8 cellular contexts compared by ENCODE assay signal in the genomic region with DNA sequence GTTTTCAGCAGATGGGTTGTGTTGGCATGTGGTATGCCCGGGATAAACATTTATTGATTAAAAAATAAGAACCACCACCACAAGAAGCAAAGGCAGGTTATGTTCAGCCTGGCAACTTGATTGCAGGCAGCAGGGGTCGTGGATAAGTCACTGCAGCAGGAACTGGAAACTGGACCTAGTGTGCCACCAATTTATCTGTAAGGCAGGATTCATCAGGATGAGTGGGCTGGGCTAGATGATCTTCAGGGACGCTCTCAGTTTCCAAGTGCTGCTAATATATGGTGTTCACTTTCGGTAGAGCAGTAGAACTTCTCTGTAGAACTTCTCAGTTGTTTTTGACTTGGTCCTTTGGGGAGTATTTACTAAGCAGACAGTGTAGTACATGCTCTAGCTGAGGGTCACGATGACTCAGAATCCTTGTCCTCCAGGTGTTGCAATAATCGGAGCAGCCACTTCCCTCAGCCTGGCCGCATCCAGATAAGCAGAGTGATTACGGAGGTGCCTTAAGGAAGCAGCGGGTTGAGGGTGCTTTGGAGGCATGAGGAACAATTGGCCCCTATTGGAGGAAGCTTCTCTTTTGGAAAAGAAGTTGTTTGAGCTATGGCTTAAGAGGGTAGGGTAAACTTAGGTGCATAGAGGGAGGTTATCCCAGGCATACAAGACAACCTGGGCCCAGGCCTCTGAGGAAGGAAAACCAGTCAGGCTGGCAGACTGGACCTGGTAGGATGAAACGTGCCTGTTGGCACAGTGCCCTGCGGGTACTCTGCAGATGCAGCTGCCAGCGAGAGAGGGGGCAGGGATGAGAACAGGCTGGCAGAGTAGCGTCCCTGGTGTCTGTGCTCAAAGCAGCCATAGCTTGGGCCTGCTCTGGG.
A peak's percentile ranks its signal among the peaks of the same experiment; 100 is the strongest.
DNase-seq lines count a peak whose midpoint lies in the region; ATAC-seq and TF ChIP-seq lines count a peak whose summit lies in the region.

No MANE protein-coding gene starts in this region.

- intact Hi-C loops in posterior cingulate gyrus (cut with DNase I): no loop called here

- no peak overlapping the region for H3K4me3 ChIP-seq in AG04450 (ENCODE audit: low read depth, low read length)

- no peaks in the 10 kb centered on the region for H3K9me3 ChIP-seq in AG04450 (ENCODE audit: control insufficient read depth, insufficient read depth, low read length)

- H3K4me1 Mint-ChIP-seq in IgD-negative memory B cell: peaks cover 47 to 71% (median 65%) of the 10 kb centered on the region in 3 donors

- DNase-seq in AG04450 (ENCODE audit: low read depth, low spot score) (peak; percentile 38), OCI-M1 (lab: John Stamatoyannopoulos, UW) (peak; percentile 27), posterior cingulate gyrus (peak; percentile 15 to 91 (median 50)), NCI-H146 treated with DMSO at 0.1 percent for 48 hours (lab: John Stamatoyannopoulos, UW; ENCODE audit: unreplicated experiment) (no peak)
- DNase-seq in stimulated activated CD8-positive, alpha-beta memory T cell treated with anti-CD3 and anti-CD28 coated beads, Interleukin-4, amount 100 ng/mL, for 48 hours: no peak
- no peak for DNase-seq in activated T-cell treated with anti-CD3 and anti-CD28 coated beads, Interleukin-2, amount 50 U/mL, for 48 hours

- peak overlapping the region; percentile 16 to 80 (median 74) for H3K4me3 Mint-ChIP-seq in IgD-negative memory B cell

- H3K27ac ChIP-seq in AG04450 (ENCODE audit: low read depth, low read length): no peak overlapping the region

- H3K27me3 Mint-ChIP-seq in IgD-negative memory B cell: no peaks in the 10 kb centered on the region

- H3K27ac Mint-ChIP-seq in IgD-negative memory B cell: peak overlapping the region in 2 of 3 donors; percentile 35 to 71

- POLR2A ChIA-PET in AG04450 (lab: Yijun Ruan, JAX): no interaction called here

- no peaks in the 10 kb centered on the region for H3K9me3 Mint-ChIP-seq in IgD-negative memory B cell

- CTCF ChIA-PET in AG04450 (lab: Charles Lee): interaction anchor here (1.1 kb wide), 1 partner anchor 234 kb away, joined by 4 read pairs; no protein-coding TSS in a partner anchor

- ATAC-seq in esophagus mucosa: peak; percentile 64

- TF ChIP-seq CTCF in AG04450 (IDR thresholded peaks at IDR 0.05; ENCODE audit: low read depth, low read length): no peak

- H3K27me3 ChIP-seq in AG04450 (ENCODE audit: control insufficient read depth, insufficient read depth, low read length): no peaks in the 10 kb centered on the region

- H3K36me3 Mint-ChIP-seq in IgD-negative memory B cell: peaks cover 17% of the 10 kb centered on the region

Comparison
In these comparisons a context has a peak if more than half of its experiments do, and no peak if none do; other contexts are left out.
1. DNase-seq: peak in AG04450 (single experiment), OCI-M1 (single experiment) and posterior cingulate gyrus (10 of 10); none in stimulated activated CD8-positive, alpha-beta memory T cell treated with anti-CD3 and anti-CD28 coated beads, Interleukin-4, amount 100 ng/mL, for 48 hours (single experiment), NCI-H146 treated with DMSO at 0.1 percent for 48 hours (single experiment) and activated T-cell treated with anti-CD3 and anti-CD28 coated beads, Interleukin-2, amount 50 U/mL, for 48 hours (0 of 2).